8 cellular contexts compared by ENCODE assay signal in the genomic region with DNA sequence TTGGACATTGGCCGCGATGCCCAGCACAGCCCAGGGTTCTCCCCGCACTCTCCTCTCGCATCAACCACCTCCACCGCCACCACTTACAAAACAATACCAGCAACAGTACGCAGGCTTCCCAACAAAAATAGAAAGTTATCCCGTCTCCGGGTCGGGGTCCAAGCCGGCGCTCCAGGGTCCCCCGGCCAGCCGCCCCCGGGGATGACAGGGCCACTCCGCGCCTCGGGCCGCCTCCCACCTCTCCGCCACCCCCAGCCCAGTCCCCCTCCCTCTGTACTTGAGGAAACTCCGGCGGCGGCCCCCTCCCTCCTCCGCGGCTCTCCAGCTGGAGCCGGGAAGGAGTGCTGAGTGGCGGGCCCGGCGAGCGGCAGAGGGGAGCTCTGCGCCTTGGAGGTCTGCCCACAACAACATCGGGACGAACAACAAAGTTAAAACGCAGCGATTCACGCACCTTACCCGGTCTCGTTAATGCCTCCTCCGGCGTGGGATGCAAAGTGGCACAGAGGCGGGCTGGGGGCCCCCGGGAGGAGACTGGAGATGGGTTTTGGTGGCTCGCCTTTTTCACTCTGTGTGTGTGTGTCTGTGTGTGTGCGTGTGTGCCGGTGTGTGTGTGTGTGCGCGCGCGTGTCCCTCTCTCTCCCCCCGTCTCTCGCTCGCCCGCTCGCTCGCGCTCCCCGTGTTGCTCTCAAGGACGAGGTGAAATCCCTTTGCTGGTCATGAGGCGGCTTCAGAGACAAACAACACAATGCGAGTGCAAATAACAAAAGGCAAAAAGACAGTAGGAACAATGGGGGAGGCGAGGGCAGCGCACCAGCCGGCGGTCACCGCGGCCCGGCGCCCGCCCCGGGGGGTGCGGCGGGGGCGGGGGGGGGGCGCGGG.
DNase-seq lines count a peak whose midpoint lies in the region; ATAC-seq, FAIRE-seq and TF ChIP-seq lines count a peak whose summit lies in the region.

No MANE protein-coding gene starts in this region.

- H3K9ac ChIP-seq in BLaER1 = peak overlapping the region; percentile 40; the same call in 1 of the 2 replicates
- H3K9ac ChIP-seq in colonic mucosa (ENCODE audit: low read depth in 2 of 2, low read length in 2 of 2) = peak overlapping the region in 1 of 2 donors; percentile 73

- H4K20me1 ChIP-seq in BLaER1 = peaks cover 7% of the 10 kb centered on the region; the same call in 1 of the 2 replicates

- no peaks in the 10 kb centered on the region for H3K36me3 ChIP-seq in BLaER1
- no peaks in the 10 kb centered on the region for H3K36me3 ChIP-seq in colonic mucosa

- no peaks in the 10 kb centered on the region for H3K9me3 Mint-ChIP-seq in stimulated activated effector memory CD8-positive, alpha-beta T cell treated with anti-CD3 and anti-CD28 coated beads, Interleukin-12 subunit alpha, Interleukin-12 subunit beta, amount 100 ng/mL, for 72 hours

- peak overlapping the region; percentile 24 for H3K27ac Mint-ChIP-seq in stimulated activated effector memory CD8-positive, alpha-beta T cell treated with anti-CD3 and anti-CD28 coated beads, Interleukin-12 subunit alpha, Interleukin-12 subunit beta, amount 100 ng/mL, for 72 hours

- peak overlapping the region; percentile 74 for H3K4me3 Mint-ChIP-seq in stimulated activated effector memory CD8-positive, alpha-beta T cell treated with anti-CD3 and anti-CD28 coated beads, Interleukin-12 subunit alpha, Interleukin-12 subunit beta, amount 100 ng/mL, for 72 hours

- H3K4me3 ChIP-seq in BLaER1 (peak overlapping the region; percentile 70), colonic mucosa (peak overlapping the region; percentile 31)

- ATAC-seq in left lobe of liver = peak; percentile 51
- ATAC-seq in stimulated activated effector memory CD8-positive, alpha-beta T cell treated with anti-CD3 and anti-CD28 coated beads, Interleukin-12 subunit alpha, Interleukin-12 subunit beta, amount 100 ng/mL, for 72 hours = peak; percentile 59
- no peak for ATAC-seq in GM21447 (IDR thresholded peaks at IDR 0.05; ENCODE audit: unreplicated experiment)

- no peak for TF ChIP-seq CTCF in colonic mucosa (IDR thresholded peaks at IDR 0.05)

- DNase-seq in H4 (ENCODE audit: low spot score) (peak; percentile 52), RCC 7860 (ENCODE audit: low spot score) (peak; percentile 7), colonic mucosa (peak; percentile 42), left lobe of liver (ENCODE audit: low spot score) (peak; percentile 66), cerebellar cortex (ENCODE audit: low spot score) (no peak)
- peak; percentile 14 to 61 for DNase-seq in stimulated activated effector memory CD8-positive, alpha-beta T cell treated with anti-CD3 and anti-CD28 coated beads, Interleukin-12 subunit alpha, Interleukin-12 subunit beta, amount 100 ng/mL, for 72 hours (ENCODE audit: low spot score in 2 of 2)

- H3K4me1 ChIP-seq in BLaER1 (peaks cover 14% of the 10 kb centered on the region), colonic mucosa (no peaks in the 10 kb centered on the region)

- FAIRE-seq in RCC 7860 (lab: Jason Lieb, UNC) = no peak

- peaks cover 62% of the 10 kb centered on the region for H3K27me3 ChIP-seq in BLaER1
- peaks cover 24% of the 10 kb centered on the region for H3K27me3 ChIP-seq in colonic mucosa

- no peaks in the 10 kb centered on the region for H3K9me3 ChIP-seq in BLaER1
- H3K9me3 ChIP-seq in colonic mucosa = no peaks in the 10 kb centered on the region

- peak overlapping the region; percentile 94 for H3K4me2 ChIP-seq in BLaER1

- H3K27ac ChIP-seq in BLaER1 (no peak overlapping the region), colonic mucosa (peak overlapping the region; percentile 61)

- no peaks in the 10 kb centered on the region for H3K36me3 Mint-ChIP-seq in stimulated activated effector memory CD8-positive, alpha-beta T cell treated with anti-CD3 and anti-CD28 coated beads, Interleukin-12 subunit alpha, Interleukin-12 subunit beta, amount 100 ng/mL, for 72 hours

- intact Hi-C loops in colonic mucosa (cut with DNase I) = no loop called here

- H3K4me1 Mint-ChIP-seq in stimulated activated effector memory CD8-positive, alpha-beta T cell treated with anti-CD3 and anti-CD28 coated beads, Interleukin-12 subunit alpha, Interleukin-12 subunit beta, amount 100 ng/mL, for 72 hours = peaks cover 31% of the 10 kb centered on the region
